Comparison of ENCODE assay signal across 35 cellular contexts in genomic region chr2:127566139-127566417, GRCh38. TPM values are rescaled to one million over a fixed set of nuclear protein-coding genes. Genes with fewer than 3 reads are reported as not detected.
"Had no signal": no experiment of that assay in that cellular context is flagged by ENCODE, and none has a peak within 500 bp of the region (broad histone marks: within the 10 kb centered on the region; RNA-seq: fewer than 3 reads in every experiment).

No MANE protein-coding gene starts in this region.

- DNase-seq: activated CD4-positive, alpha-beta T cell treated with anti-CD3 and anti-CD28 coated beads, Interleukin-2, amount 10 ng/mL, durations not matched to agents 24 days and 14 days; activated CD4-positive, alpha-beta T cell treated with anti-CD3 and anti-CD28 coated beads, Interleukin-2, amount 50 U/mL, for 4 hours; activated CD8-positive, alpha-beta T cell treated with anti-CD3 and anti-CD28 coated beads for 36 hours; activated naive CD4-positive, alpha-beta T cell; activated naive CD4-positive, alpha-beta T cell treated with anti-CD3 and anti-CD28 coated beads, Interleukin-2, amount 50 U/mL, for 16 hours; activated naive CD8-positive, alpha-beta T cell treated with anti-CD3 and anti-CD28 coated beads for 36 hours; activated T-cell treated with anti-CD3 and anti-CD28 coated beads for 4 hours; activated T-cell treated with anti-CD3 and anti-CD28 coated beads, Interleukin-2, amount 50 U/mL, for 4 hours; amniotic stem cell; aorta; MM.1S; MV-4-11; NCI-H1092; NCI-H1436 treated with DMSO at 0.1 percent for 48 hours; NCI-H1694 treated with DMSO at 0.1 percent for 48 hours; NCI-H2029; NCI-H2107; NCI-H2171; NCI-H510A; NCI-H526; NCI-H748 treated with DMSO at 0.1 percent for 48 hours; NK-92 treated with Interleukin-12 subunit alpha and Interleukin-12 subunit beta, amount 100 ng/mL, for 24 hours; SIG-M5; SW 1271; T-helper 1 cell; T1000 had no signal

- H3K36me3 ChIP-seq: cardiac muscle cell had no signal

- FAIRE-seq: RCC 7860, TTC549 had no signal

- H3K4me3 ChIP-seq: cardiac muscle cell, PC-9 had no signal

- H3K4me3 Mint-ChIP-seq: activated CD4-positive, alpha-beta T cell treated with anti-CD3 and anti-CD28 coated beads, Interleukin-2, amount 10 ng/mL, durations not matched to agents 24 days and 14 days; activated CD8-positive, alpha-beta T cell treated with anti-CD3 and anti-CD28 coated beads for 36 hours; activated naive CD8-positive, alpha-beta T cell treated with anti-CD3 and anti-CD28 coated beads for 36 hours; activated T-cell treated with anti-CD3 and anti-CD28 coated beads, Interleukin-2, amount 50 U/mL, for 4 hours; activated T-helper 1 cell treated with anti-CD3 and anti-CD28 coated beads, Interleukin-12 subunit alpha, Interleukin-12 subunit beta, Interleukin-2, Interleukin-4 antibody, amounts not matched to agents 30 ng/mL and 10 ng/mL and 1 ng/mL, durations not matched to agents 14 hours and 24 hours and 36 hours; central memory CD8-positive, alpha-beta T cell had no signal

- H3K27ac Mint-ChIP-seq: activated CD4-positive, alpha-beta T cell treated with anti-CD3 and anti-CD28 coated beads, Interleukin-2, amount 10 ng/mL, durations not matched to agents 24 days and 14 days; activated CD8-positive, alpha-beta T cell treated with anti-CD3 and anti-CD28 coated beads for 36 hours; activated naive CD8-positive, alpha-beta T cell treated with anti-CD3 and anti-CD28 coated beads for 36 hours; activated T-helper 1 cell treated with anti-CD3 and anti-CD28 coated beads, Interleukin-12 subunit alpha, Interleukin-12 subunit beta, Interleukin-2, Interleukin-4 antibody, amounts not matched to agents 30 ng/mL and 10 ng/mL and 1 ng/mL, durations not matched to agents 14 hours and 24 hours and 36 hours had no signal

- H3K27me3 ChIP-seq: cardiac muscle cell had no signal

- H2AFZ ChIP-seq: PC-9 had no signal

- ATAC-seq: activated CD8-positive, alpha-beta T cell treated with anti-CD3 and anti-CD28 coated beads for 36 hours; activated T-cell treated with anti-CD3 and anti-CD28 coated beads, Interleukin-2, amount 50 U/mL, for 4 hours; Right ventricle myocardium inferior had no signal

- H3K27ac ChIP-seq: cardiac muscle cell, KMS-11, PC-9, RWPE1 had no signal

- H3K9ac ChIP-seq: KMS-11 had no signal

- H3K9me3 Mint-ChIP-seq: activated CD4-positive, alpha-beta T cell treated with anti-CD3 and anti-CD28 coated beads, Interleukin-2, amount 10 ng/mL, durations not matched to agents 24 days and 14 days; activated CD8-positive, alpha-beta T cell treated with anti-CD3 and anti-CD28 coated beads for 36 hours; activated naive CD8-positive, alpha-beta T cell treated with anti-CD3 and anti-CD28 coated beads for 36 hours; activated T-cell treated with anti-CD3 and anti-CD28 coated beads, Interleukin-2, amount 50 U/mL, for 4 hours; central memory CD8-positive, alpha-beta T cell had no signal

- H3K4me2 ChIP-seq: KMS-11, PC-9 had no signal

RNA-seq across cellular contexts. Expression of gene MYO7B, which starts 30.6 kb away (rescaled TPM):
- total RNA-seq: PC-9 had no signal
